Comparison of ENCODE assay signal across 19 cellular contexts in the genomic region with DNA sequence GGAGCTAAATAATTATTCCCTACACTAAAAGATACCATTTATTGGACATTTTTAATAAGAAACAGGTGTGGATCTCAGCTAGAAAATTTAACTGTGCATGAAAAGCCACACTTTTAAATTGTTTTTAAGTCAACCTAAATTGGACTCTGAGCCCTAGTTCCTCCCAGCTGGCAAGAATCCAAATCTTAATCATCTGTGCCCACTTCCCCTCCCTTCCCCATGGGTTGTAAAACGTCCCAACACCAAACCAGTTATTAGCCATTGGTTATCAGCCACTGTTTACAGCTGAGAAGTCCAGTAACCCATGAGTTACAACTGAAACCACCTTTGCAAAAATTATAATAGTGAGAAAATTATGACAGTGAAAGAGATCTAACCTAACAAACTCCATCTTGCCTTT.
"Had no signal": no experiment of that assay in that cellular context is flagged by ENCODE, and none has a peak within 500 bp of the region (broad histone marks: within the 10 kb centered on the region; RNA-seq: fewer than 3 reads in every experiment).

No MANE protein-coding gene starts in this region.

- H3K36me3 ChIP-seq: neutrophil, sigmoid colon, suprapubic skin, thyroid gland had no signal

- FAIRE-seq: islet of Langerhans, urothelium cell line had no signal

- H3K27me3 ChIP-seq: neutrophil, sigmoid colon, suprapubic skin, thyroid gland had no signal

- H3K4me3 ChIP-seq: dorsolateral prefrontal cortex, psoas muscle, sigmoid colon, skin epidermis, suprapubic skin, thyroid gland had no signal

- H3K9me3 ChIP-seq: neutrophil, psoas muscle, sigmoid colon, suprapubic skin, thyroid gland had no signal

- H3K4me1 ChIP-seq: psoas muscle, sigmoid colon, suprapubic skin, thyroid gland had no signal

- H3K27ac ChIP-seq: dorsolateral prefrontal cortex, neutrophil, psoas muscle, sigmoid colon, skin epidermis, suprapubic skin, thyroid gland had no signal

- DNase-seq: cortex of kidney; dorsolateral prefrontal cortex; effector CD8-positive, alpha-beta T cell; foreskin melanocyte; head of caudate nucleus; hippocampal formation; kidney glomerular epithelial cell; mammary epithelial cell; naive thymus-derived CD4-positive, alpha-beta T cell; psoas muscle; sigmoid colon; stimulated activated CD4-positive, alpha-beta T cell treated with anti-CD3 and anti-CD28 coated beads, Interleukin-12 subunit alpha, Interleukin-12 subunit beta, amount 100 ng/mL, for 4 hours; stimulated activated naive CD8-positive, alpha-beta T cell treated with anti-CD3 and anti-CD28 coated beads, Interleukin-15, Interleukin-2, amounts not matched to agents 100 U/mL and 50 U/mL, for 24 hours; thyroid gland had no signal
